Comparison of ENCODE assay signal across 9 cellular contexts in genomic region chrX:71623105-71623450, GRCh38. TPM values are rescaled to one million over a fixed set of nuclear protein-coding genes. Genes with fewer than 3 reads are reported as not detected.
DNase-seq lines count a peak whose midpoint lies in the region; TF ChIP-seq lines count a peak whose summit lies in the region.
"Had no signal": no experiment of that assay in that cellular context is flagged by ENCODE, and none has a peak within 500 bp of the region (broad histone marks: within the 10 kb centered on the region; RNA-seq: fewer than 3 reads in every experiment).

No MANE protein-coding gene starts in this region.

- no peaks in the 10 kb centered on the region for H3K36me3 ChIP-seq in NT2/D1 (ENCODE audit: insufficient read depth, insufficient read length, low read length)
- no peaks in the 10 kb centered on the region for H3K36me3 ChIP-seq in effector memory CD4-positive, alpha-beta T cell (ENCODE audit: control insufficient read depth, insufficient read depth, low read length)

- peaks cover 8% of the 10 kb centered on the region for H3K4me1 Mint-ChIP-seq in neural crest cell

- no peaks in the 10 kb centered on the region for H3K27me3 ChIP-seq in NT2/D1 (ENCODE audit: insufficient read depth, insufficient read length)
- no peaks in the 10 kb centered on the region for H3K27me3 ChIP-seq in effector memory CD4-positive, alpha-beta T cell (replicated peaks; ENCODE audit: control insufficient read depth, insufficient read depth, low read length, poor library complexity, severe bottlenecking)

- peaks cover 10% of the 10 kb centered on the region for H3K4me1 ChIP-seq in NT2/D1 (ENCODE audit: insufficient read depth, insufficient read length)
- peaks cover 43% of the 10 kb centered on the region for H3K4me1 ChIP-seq in effector memory CD4-positive, alpha-beta T cell (ENCODE audit: control insufficient read depth, insufficient read depth, low read length, poor library complexity, severe bottlenecking)

- H3K4me3 Mint-ChIP-seq in neural crest cell: no peak overlapping the region

- no peak overlapping the region for H3K27ac Mint-ChIP-seq in neural crest cell (ENCODE audit: unreplicated experiment)

- no peak for DNase-seq in NT2/D1 (ENCODE audit: low read depth, low spot score)
- DNase-seq in effector memory CD4-positive, alpha-beta T cell: no peak
- DNase-seq in neural crest cell (ENCODE audit: low read depth, low spot score): no peak
- no peak for DNase-seq in NCI-H446 (lab: John Stamatoyannopoulos, UW)
- no peak for DNase-seq in NCI-H446 treated with DMSO at 0.1 percent for 48 hours (lab: John Stamatoyannopoulos, UW)
- DNase-seq in NCI-H524 (lab: John Stamatoyannopoulos, UW): no peak
- DNase-seq in putamen (ENCODE audit: low spot score): no peak

- no peaks in the 10 kb centered on the region for H3K9me3 ChIP-seq in NT2/D1 (ENCODE audit: insufficient read depth, low read length)
- no peaks in the 10 kb centered on the region for H3K9me3 ChIP-seq in effector memory CD4-positive, alpha-beta T cell (ENCODE audit: control insufficient read depth, low read length)

- H3K27ac ChIP-seq in C4-2B: peak overlapping the region; percentile 86
- peak overlapping the region; percentile 77 for H3K27ac ChIP-seq in effector memory CD4-positive, alpha-beta T cell (ENCODE audit: insufficient read depth, low read length, poor library complexity, severe bottlenecking)

- H3K4me3 ChIP-seq in NT2/D1 (ENCODE audit: insufficient read length, low read depth): no peak overlapping the region
- H3K4me3 ChIP-seq in effector memory CD4-positive, alpha-beta T cell (ENCODE audit: insufficient read depth, low read depth, low read length, poor library complexity, severe bottlenecking): no peak overlapping the region

- TF ChIP-seq CTCF in C4-2B (conservative IDR thresholded peaks at IDR 0.05) (no peak), neural crest cell (conservative IDR thresholded peaks at IDR 0.05) (peak; percentile 2)

- peaks cover 2% of the 10 kb centered on the region for H3K9me3 Mint-ChIP-seq in neural crest cell

- H3K27me3 Mint-ChIP-seq in neural crest cell (ENCODE audit: low read depth): no peaks in the 10 kb centered on the region

- peak overlapping the region; percentile 42 for H3K9ac ChIP-seq in NT2/D1 (ENCODE audit: insufficient read length, low read depth)

- no peaks in the 10 kb centered on the region for H3K36me3 Mint-ChIP-seq in neural crest cell (ENCODE audit: low read depth)

RNA-seq across cellular contexts. Expression of gene CXCR3, which starts 4.8 kb away (rescaled TPM):
- not detected in 2 replicates for total RNA-seq in neural crest cell
- total RNA-seq: Daoy had no signal

RNA-seq across cellular contexts. Expression of gene GCNA, which starts 44.8 kb away (rescaled TPM):
- total RNA-seq in neural crest cell: 2.0 and 2.3 TPM in 2 replicates
